14 cellular contexts compared by ENCODE assay signal in the genomic region with DNA sequence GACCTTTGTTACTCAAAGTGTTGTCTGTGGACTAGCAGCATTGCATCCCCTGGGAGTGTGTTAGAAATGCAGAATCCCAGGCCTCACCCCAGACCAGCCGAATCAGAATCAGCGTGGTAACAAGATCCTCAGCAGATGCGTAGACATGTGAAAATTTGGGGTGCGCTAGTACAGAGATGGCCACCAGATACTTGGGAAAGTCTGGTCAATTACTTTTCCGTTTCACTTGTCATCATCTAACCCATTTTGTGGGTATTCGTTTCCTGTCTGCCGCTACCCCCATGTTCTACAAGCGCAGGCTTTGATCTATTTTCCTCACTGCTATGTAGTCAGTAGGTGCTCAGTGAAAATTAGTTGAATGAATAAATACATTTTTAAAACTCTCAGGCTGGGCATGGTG. TPM values are rescaled to one million over a fixed set of nuclear protein-coding genes. Genes with fewer than 3 reads are reported as not detected.
A peak's percentile ranks its signal among the peaks of the same experiment; 100 is the strongest.
DNase-seq lines count a peak whose midpoint lies in the region; ATAC-seq and TF ChIP-seq lines count a peak whose summit lies in the region.
"Had no signal": no experiment of that assay in that cellular context is flagged by ENCODE, and none has a peak within 500 bp of the region (broad histone marks: within the 10 kb centered on the region; RNA-seq: fewer than 3 reads in every experiment).

No MANE protein-coding gene starts in this region.

- no peaks in the 10 kb centered on the region for H3K9me3 ChIP-seq in CD8-positive, alpha-beta memory T cell (ENCODE audit: low read length)
- H3K9me3 ChIP-seq: SJSA1 had no signal

- H3K36me3 Mint-ChIP-seq in CD8-positive, alpha-beta memory T cell, result peaks cover 0 to 2% (median 0%) of the 10 kb centered on the region in 3 donors
- no peaks in the 10 kb centered on the region for H3K36me3 Mint-ChIP-seq in activated CD8-positive, alpha-beta T cell treated with anti-CD3 and anti-CD28 coated beads for 36 hours (ENCODE audit: low read depth)

- H3K4me3 ChIP-seq in CD8-positive, alpha-beta memory T cell (ENCODE audit: low read length), result no peak overlapping the region
- H3K4me3 ChIP-seq: SJSA1 had no signal

- intact Hi-C loops in activated CD8-positive, alpha-beta T cell treated with anti-CD3 and anti-CD28 coated beads for 36 hours (cut with micrococcal nuclease), result no loop called here
- intact Hi-C loops in Right ventricle myocardium superior (cut with DNase I), result no loop called here

- H3K36me3 ChIP-seq in CD8-positive, alpha-beta memory T cell (ENCODE audit: insufficient read depth, low read length), result no peaks in the 10 kb centered on the region
- H3K36me3 ChIP-seq: SJSA1 had no signal

- H3K9me3 Mint-ChIP-seq in CD8-positive, alpha-beta memory T cell, result peaks cover 0 to 1% (median 0%) of the 10 kb centered on the region in 5 donors
- H3K9me3 Mint-ChIP-seq in activated CD8-positive, alpha-beta T cell treated with anti-CD3 and anti-CD28 coated beads for 36 hours, result no peaks in the 10 kb centered on the region

- peak overlapping the region in 3 of 8 donors; percentile 54 to 84 (median 80) for H3K27ac Mint-ChIP-seq in CD8-positive, alpha-beta memory T cell
- no peak overlapping the region for H3K27ac Mint-ChIP-seq in activated CD8-positive, alpha-beta T cell treated with anti-CD3 and anti-CD28 coated beads for 36 hours

- H3K4me1 ChIP-seq in CD8-positive, alpha-beta memory T cell (ENCODE audit: insufficient read depth, low read length), result peaks cover 7% of the 10 kb centered on the region
- H3K4me1 ChIP-seq: SJSA1 had no signal

- no peaks in the 10 kb centered on the region for H3K27me3 ChIP-seq in CD8-positive, alpha-beta memory T cell (ENCODE audit: insufficient read depth, low read length, poor library complexity, severe bottlenecking)
- H3K27me3 ChIP-seq: SJSA1 had no signal

- DNase-seq in CD8-positive, alpha-beta memory T cell, result peak in 2 of 5 donors; percentile 14 to 22
- DNase-seq in activated CD8-positive, alpha-beta T cell treated with anti-CD3 and anti-CD28 coated beads for 36 hours, result peak; percentile 42
- DNase-seq in RPMI8226, result no peak
- DNase-seq in foreskin melanocyte, result no peak
- DNase-seq in Right ventricle myocardium superior, result no peak
- DNase-seq: caudate nucleus; mammary epithelial cell; NCI-H1417 treated with DMSO at 0.1 percent for 48 hours; stimulated activated CD4-positive, alpha-beta T cell treated with anti-CD3 and anti-CD28 coated beads, Interleukin-12 subunit alpha, Interleukin-12 subunit beta, amount 100 ng/mL, for 4 hours had no signal

- ATAC-seq in GM19025 (IDR thresholded peaks at IDR 0.05; ENCODE audit: low read depth, unreplicated experiment), result peak; percentile 84
- peak; percentile 61 for ATAC-seq in HG02943 (IDR thresholded peaks at IDR 0.05; ENCODE audit: low read depth, unreplicated experiment)
- peak; percentile 83 for ATAC-seq in activated CD8-positive, alpha-beta T cell treated with anti-CD3 and anti-CD28 coated beads for 36 hours
- no peak for ATAC-seq in HG03432 (IDR thresholded peaks at IDR 0.05; ENCODE audit: unreplicated experiment)
- ATAC-seq in Right ventricle myocardium superior (ENCODE audit: poor library complexity), result no peak

- no peak for TF ChIP-seq CTCF in activated CD8-positive, alpha-beta T cell treated with anti-CD3 and anti-CD28 coated beads for 36 hours (IDR thresholded peaks at IDR 0.05)

- peaks cover 18 to 25% (median 23%) of the 10 kb centered on the region in 3 donors for H3K4me1 Mint-ChIP-seq in CD8-positive, alpha-beta memory T cell
- peaks cover 18% of the 10 kb centered on the region for H3K4me1 Mint-ChIP-seq in activated CD8-positive, alpha-beta T cell treated with anti-CD3 and anti-CD28 coated beads for 36 hours (ENCODE audit: low read depth)

- no peak overlapping the region for H3K27ac ChIP-seq in CD8-positive, alpha-beta memory T cell (ENCODE audit: low read depth, low read length)
- H3K27ac ChIP-seq: SJSA1 had no signal

- H3K27me3 Mint-ChIP-seq in CD8-positive, alpha-beta memory T cell, result peaks cover under 1 to 1% of the 10 kb centered on the region in 2 donors
- H3K27me3 Mint-ChIP-seq in activated CD8-positive, alpha-beta T cell treated with anti-CD3 and anti-CD28 coated beads for 36 hours, result peaks cover 3% of the 10 kb centered on the region

- CTCF ChIA-PET in CD8-positive, alpha-beta memory T cell (lab: Charles Lee), result no interaction called here
- CTCF ChIA-PET in activated CD8-positive, alpha-beta T cell treated with anti-CD3 and anti-CD28 coated beads for 36 hours (lab: Charles Lee), result no interaction called here

- POLR2A ChIA-PET in CD8-positive, alpha-beta memory T cell (lab: Charles Lee), result no interaction called here
- POLR2A ChIA-PET in activated CD8-positive, alpha-beta T cell treated with anti-CD3 and anti-CD28 coated beads for 36 hours (lab: Charles Lee), result no interaction called here

- H3K4me3 Mint-ChIP-seq in CD8-positive, alpha-beta memory T cell, result peak overlapping the region in 4 of 7 donors; percentile 2 to 72 (median 37)
- no peak overlapping the region for H3K4me3 Mint-ChIP-seq in activated CD8-positive, alpha-beta T cell treated with anti-CD3 and anti-CD28 coated beads for 36 hours

RNA-seq across cellular contexts. Expression of gene HERPUD1, which starts 33.1 kb away (rescaled TPM):
- total RNA-seq in CD8-positive, alpha-beta memory T cell, result 100 to 1,000 TPM; 162 to 176 TPM
- 107 TPM for polyA plus RNA-seq in CD8-positive, alpha-beta memory T cell
- 100 to 1,000 TPM; 142 to 150 TPM for total RNA-seq in activated CD8-positive, alpha-beta T cell treated with anti-CD3 and anti-CD28 coated beads for 36 hours
- 105 TPM for total RNA-seq in Right ventricle myocardium superior

RNA-seq across cellular contexts. Expression of gene SLC12A3, which starts 33.8 kb away (rescaled TPM):
- not detected for total RNA-seq in CD8-positive, alpha-beta memory T cell
- not detected for polyA plus RNA-seq in CD8-positive, alpha-beta memory T cell
- not detected for total RNA-seq in activated CD8-positive, alpha-beta T cell treated with anti-CD3 and anti-CD28 coated beads for 36 hours
- total RNA-seq in Right ventricle myocardium superior, result not detected
- total RNA-seq: mammary epithelial cell, osteoblast, SJSA1 had no signal

Comparison
In these comparisons a context has a peak if more than half of its experiments do, and no peak if none do; other contexts are left out.
1. ATAC-seq: peak in GM19025 (single experiment), HG02943 (single experiment) and activated CD8-positive, alpha-beta T cell treated with anti-CD3 and anti-CD28 coated beads for 36 hours (single experiment); none in HG03432 (single experiment) and Right ventricle myocardium superior (single experiment).